In genomic region chr6:141688916-141689315, GRCh38 we compare ENCODE assay signal across 15 cellular contexts.
DNase-seq lines count a peak whose midpoint lies in the region; ATAC-seq, FAIRE-seq and TF ChIP-seq lines count a peak whose summit lies in the region.
"Had no signal": no experiment of that assay in that cellular context is flagged by ENCODE, and none has a peak within 500 bp of the region (broad histone marks: within the 10 kb centered on the region; RNA-seq: fewer than 3 reads in every experiment).

No MANE protein-coding gene starts in this region.

- POLR2A ChIA-PET in HepG2 (lab: Yijun Ruan, JAX): no interaction called here

- peak; percentile 92 for ATAC-seq in GM19351 (IDR thresholded peaks at IDR 0.05; ENCODE audit: unreplicated experiment)
- peak; percentile 72 for ATAC-seq in HG02678 (IDR thresholded peaks at IDR 0.05; ENCODE audit: unreplicated experiment)
- peak; percentile 86 for ATAC-seq in HG03378 (IDR thresholded peaks at IDR 0.05; ENCODE audit: unreplicated experiment)
- ATAC-seq in HepG2: no peak
- ATAC-seq in aorta (ENCODE audit: low FRiP score): no peak
- ATAC-seq: gastroesophageal sphincter, natural killer cell had no signal

- CTCF ChIA-PET in HepG2 (lab: Yijun Ruan, JAX; ENCODE audit: low intra/inter-chr PET ratio, low total read pairs): no interaction called here

- TF ChIP-seq POLR2A in GM12891 (IDR thresholded peaks at IDR 0.05; ENCODE audit: low read depth, low read length) (no peak), HepG2 (IDR thresholded peaks at IDR 0.05; ENCODE audit: insufficient read depth in 1 of 2, low read depth in 2 of 2, low read length in 2 of 2) (no peak)

- H3K79me2 ChIP-seq in HepG2 (ENCODE audit: insufficient read depth, low read length): no peaks in the 10 kb centered on the region

- H3K4me1 ChIP-seq in HepG2 (ENCODE audit: insufficient read depth, low read length) (no peaks in the 10 kb centered on the region), aorta (ENCODE audit: control insufficient read depth in 1 of 2, insufficient read depth in 2 of 2, low read length in 2 of 2) (no peaks in the 10 kb centered on the region)
- H3K4me1 ChIP-seq: gastroesophageal sphincter had no signal

- H3K4me3 ChIP-seq in HepG2 (replicated peaks in 1 of 3; ENCODE audit: insufficient read depth in 1 of 3, low read depth in 2 of 3, low read length in 3 of 3) (no peak overlapping the region), aorta (ENCODE audit: low read length in 2 of 2) (no peak overlapping the region)
- H3K4me3 ChIP-seq: gastroesophageal sphincter had no signal

- H3K36me3 ChIP-seq in HepG2 (replicated peaks in 1 of 2; ENCODE audit: control insufficient read depth in 1 of 2, insufficient read depth in 2 of 2, low read length in 2 of 2) (no peaks in the 10 kb centered on the region), aorta (ENCODE audit: control insufficient read depth in 1 of 2, insufficient read depth in 2 of 2, low read length in 1 of 2) (no peaks in the 10 kb centered on the region)
- H3K36me3 ChIP-seq: gastroesophageal sphincter had no signal

- H3K9me3 ChIP-seq in HepG2 (ENCODE audit: low read length): no peaks in the 10 kb centered on the region
- H3K9me3 ChIP-seq in aorta (ENCODE audit: control insufficient read depth, low read length): no peaks in the 10 kb centered on the region
- H3K9me3 ChIP-seq: gastroesophageal sphincter had no signal

- no TSS peak for BruUV-seq in HepG2 (replicated peaks; lab: Mats Ljungman, UMichigan)

- TF ChIP-seq RAD21 in HepG2 (CRISPR knock-in tag; IDR thresholded peaks at IDR 0.05): no peak

- no peaks in the 10 kb centered on the region for H4K20me1 ChIP-seq in HepG2 (ENCODE audit: insufficient read depth, low read length)

- no peak for TF ChIP-seq CTCF in HepG2 (CRISPR knock-in tag; IDR thresholded peaks at IDR 0.05)

- intact Hi-C loops in HepG2 (cut with micrococcal nuclease; ENCODE audit: unreplicated experiment): no loop called here
- intact Hi-C loops in aorta (cut with DNase I): loop anchor here in 1 of 2 donors (10.0 kb wide), 1 partner anchor 426 kb away; no protein-coding TSS in a partner anchor

- TF ChIP-seq EP300 in HepG2 (IDR thresholded peaks at IDR 0.05; ENCODE audit: low read depth in 2 of 2, low read length in 2 of 2) (no peak), HepG2 (CRISPR knock-in tag; IDR thresholded peaks at IDR 0.05; ENCODE audit: borderline replicate concordance) (no peak)

- no peak overlapping the region for H3K9ac ChIP-seq in HepG2 (ENCODE audit: insufficient read depth, low read depth, low read length)

- FAIRE-seq in GM12891 (lab: Jason Lieb, UNC): no peak
- FAIRE-seq in HepG2 (lab: Jason Lieb, UNC): no peak

- DNase-seq in GM12891 (ENCODE audit: insufficient read length, low spot score): no peak
- no peak for DNase-seq in SKM-1 (lab: John Stamatoyannopoulos, UW; ENCODE audit: unreplicated experiment)
- no peak for DNase-seq in activated CD4-positive, alpha-beta T cell treated with anti-CD3 and anti-CD28 coated beads, Interleukin-2, amount 50 U/mL, for 4 hours
- DNase-seq in HepG2 (ENCODE audit: low spot score): no peak
- DNase-seq in aorta: no peak
- DNase-seq: 8988T; activated CD8-positive, alpha-beta memory T cell treated with anti-CD3 and anti-CD28 coated beads for 24 hours; C1 segment of cervical spinal cord; natural killer cell; NCI-H1694 treated with DMSO at 0.1 percent for 48 hours; NCI-H526 treated with DMSO at 0.1 percent for 48 hours had no signal

- H3K27me3 ChIP-seq in HepG2 (ENCODE audit: control insufficient read depth in 1 of 2, insufficient read depth in 2 of 2, low read length in 2 of 2) (no peaks in the 10 kb centered on the region), aorta (ENCODE audit: control insufficient read depth in 1 of 2, insufficient read depth in 2 of 2, low read length in 1 of 2) (no peaks in the 10 kb centered on the region)
- H3K27me3 ChIP-seq: gastroesophageal sphincter had no signal

- H2AFZ ChIP-seq in HepG2 (ENCODE audit: low read length): no peak overlapping the region

- WGBS in HepG2 (ENCODE audit: low lambda C conversion rate): 0% methylated on average over 2 of the region's 2 CpGs
- 82 to 90% methylated on average over 2 of the region's 2 CpGs for WGBS in aorta, 2 donors

- H3K27ac ChIP-seq in HepG2 (ENCODE audit: extremely low read length, insufficient read depth, low read length): no peak overlapping the region
- no peak overlapping the region for H3K27ac ChIP-seq in aorta (ENCODE audit: low read depth in 1 of 2, low read length in 2 of 2)
- H3K27ac ChIP-seq: gastroesophageal sphincter had no signal

- in situ Hi-C loops in HepG2 (cut with HindIII; ENCODE audit: extremely low pct_ligation_motif_present, low pct_unique_long_range_greater_than_20kb): no loop called here

- no peak overlapping the region for H3K4me2 ChIP-seq in HepG2 (ENCODE audit: low read depth, low read length)

TF ChIP-seq in GM12891, 5 proteins besides CTCF, POLR2A, EP300 and RAD21:
- TF ChIP-seq POLR2AphosphoS5 (IDR thresholded peaks at IDR 0.05; ENCODE audit: low read depth, low read length) (no peak), PAX5 (IDR thresholded peaks at IDR 0.05; ENCODE audit: insufficient read depth, low read length, severe bottlenecking) (no peak), POU2F2 (IDR thresholded peaks at IDR 0.05; ENCODE audit: low read depth, low read length) (no peak), SPI1 (IDR thresholded peaks at IDR 0.05; ENCODE audit: low read depth, low read length) (0 out of 2 replicates have a peak, but pooled peaks have one; percentile 35), TAF1 (IDR thresholded peaks at IDR 0.05; ENCODE audit: low read depth, low read length) (no peak)

TF ChIP-seq in HepG2, 621 proteins besides CTCF, POLR2A, EP300 and RAD21:
- TF ChIP-seq ZNF446 (CRISPR knock-in tag; IDR thresholded peaks at IDR 0.05): no peak
- no peak for TF ChIP-seq ZNF33B (CRISPR knock-in tag; IDR thresholded peaks at IDR 0.05)
- TF ChIP-seq NR1H2 (CRISPR knock-in tag; IDR thresholded peaks at IDR 0.05; ENCODE audit: borderline replicate concordance, low read depth): no peak
- no peak for TF ChIP-seq REXO4 (CRISPR knock-in tag; IDR thresholded peaks at IDR 0.05; ENCODE audit: borderline replicate concordance)
TF ChIP-seq in HepG2: peak in this region for 0.

Comparison
In these comparisons a context has a peak if more than half of its experiments do, and no peak if none do; other contexts are left out.
1. ATAC-seq: peak in GM19351 (single experiment), HG02678 (single experiment) and HG03378 (single experiment); none in HepG2 (single experiment) and aorta (single experiment).